Comparison of ENCODE assay signal across 8 cellular contexts in the genomic region with DNA sequence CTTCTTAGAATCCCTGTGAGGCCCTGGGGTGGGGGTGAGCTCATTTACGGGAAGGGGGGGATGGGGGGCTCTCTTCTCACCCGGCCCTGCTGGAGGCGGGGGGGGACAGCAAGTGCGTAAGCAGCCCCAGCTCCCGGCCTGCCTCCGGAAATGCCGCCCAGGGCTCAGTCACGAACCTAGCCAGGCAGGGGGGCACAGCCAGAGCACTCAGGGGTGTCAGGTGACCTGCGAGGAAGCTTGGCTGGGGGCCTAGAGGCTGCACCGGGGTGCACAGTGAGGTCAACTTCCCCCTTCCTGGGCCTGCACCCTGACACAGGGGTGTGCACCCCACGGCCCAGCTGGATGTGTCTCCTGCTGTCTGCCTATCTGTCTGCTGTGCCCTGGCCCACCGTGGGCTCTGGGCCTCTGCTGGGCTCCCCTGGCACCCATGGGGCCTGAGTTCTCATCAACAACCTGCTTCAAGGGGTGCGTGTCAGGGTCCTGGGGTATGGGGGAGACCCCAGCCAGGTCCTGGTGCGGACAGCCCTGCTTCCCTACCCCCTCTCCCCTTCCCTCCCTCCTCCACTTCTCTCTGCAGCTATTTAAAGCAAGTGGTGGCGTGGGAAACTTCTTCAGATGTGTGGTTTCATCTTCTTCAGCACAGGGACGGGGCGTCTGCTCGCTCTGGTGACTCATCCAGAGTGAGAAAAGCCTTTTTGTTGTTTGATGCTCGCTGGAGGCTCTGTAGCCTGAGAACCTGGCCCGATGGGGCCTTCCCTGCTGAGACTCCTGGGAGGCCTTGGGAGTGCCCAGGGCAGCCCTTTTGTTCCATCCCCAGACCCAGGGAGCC.
A peak's percentile ranks its signal among the peaks of the same experiment; 100 is the strongest.
DNase-seq lines count a peak whose midpoint lies in the region; ATAC-seq, FAIRE-seq and TF ChIP-seq lines count a peak whose summit lies in the region.

No MANE protein-coding gene starts in this region.

- no peaks in the 10 kb centered on the region for H3K27me3 Mint-ChIP-seq in activated CD4-positive, alpha-beta memory T cell treated with anti-CD3 and anti-CD28 coated beads, Interleukin-2, amount 10 ng/mL, durations not matched to agents 7 days and 5 days

- peaks cover 2% of the 10 kb centered on the region for H3K9me3 Mint-ChIP-seq in activated CD4-positive, alpha-beta memory T cell treated with anti-CD3 and anti-CD28 coated beads, Interleukin-2, amount 10 ng/mL, durations not matched to agents 7 days and 5 days

- CTCF ChIA-PET in activated CD4-positive, alpha-beta memory T cell treated with anti-CD3 and anti-CD28 coated beads, Interleukin-2, amount 10 ng/mL, durations not matched to agents 7 days and 5 days (lab: Charles Lee), result interaction anchor here (0.6 to 7.5 kb wide), 18 partner anchors 10 to 175 kb away, joined by 3 to 78 read pairs (median 4); no protein-coding TSS in a partner anchor

- FAIRE-seq in GM12891 (lab: Jason Lieb, UNC) (peak; percentile 100), D721Med (lab: Jason Lieb, UNC) (no peak)

- H3K4me1 ChIP-seq in mucosa of descending colon (ENCODE audit: low read depth), result no peaks in the 10 kb centered on the region

- intact Hi-C loops in mucosa of descending colon (cut with DNase I, micrococcal nuclease), result no loop called here

- H3K4me3 Mint-ChIP-seq in activated CD4-positive, alpha-beta memory T cell treated with anti-CD3 and anti-CD28 coated beads, Interleukin-2, amount 10 ng/mL, durations not matched to agents 7 days and 5 days, result peak overlapping the region; percentile 73

- TF ChIP-seq CTCF in HFF-Myc (IDR thresholded peaks at IDR 0.05; ENCODE audit: low read depth, low read length, missing control alignments) (no peak), NB4 (IDR thresholded peaks at IDR 0.05; ENCODE audit: low read depth, low read length) (no peak), mucosa of descending colon (IDR thresholded peaks at IDR 0.05) (no peak), D721Med (IDR thresholded peaks at IDR 0.05; ENCODE audit: insufficient read depth, missing control alignments) (no peak)

- peak overlapping the region; percentile 97 for H3K27ac Mint-ChIP-seq in activated CD4-positive, alpha-beta memory T cell treated with anti-CD3 and anti-CD28 coated beads, Interleukin-2, amount 10 ng/mL, durations not matched to agents 7 days and 5 days

- POLR2A ChIA-PET in activated CD4-positive, alpha-beta memory T cell treated with anti-CD3 and anti-CD28 coated beads, Interleukin-2, amount 10 ng/mL, durations not matched to agents 7 days and 5 days (lab: Charles Lee), result interaction anchor here (0.7 to 5.1 kb wide), 26 partner anchors 9 to 520 kb away, joined by 3 to 93 read pairs (median 7); a partner anchor contains a TSS

- TF ChIP-seq POLR2A in GM12891 (IDR thresholded peaks at IDR 0.05; ENCODE audit: low read depth, low read length) (peak; percentile 71), NB4 (IDR thresholded peaks at IDR 0.05; ENCODE audit: extremely low read depth, insufficient read length) (no peak)

- no peaks in the 10 kb centered on the region for H3K9me3 ChIP-seq in mucosa of descending colon

- DNase-seq in GM12891 (ENCODE audit: insufficient read length, low spot score) (peak; percentile 84), HFF-Myc (ENCODE audit: extremely low read depth, low read depth) (peak; percentile 80), NB4 (ENCODE audit: low read depth) (peak; percentile 94), mucosa of descending colon (peak; percentile 71 to 96 (median 82)), D721Med (ENCODE audit: insufficient read length, low spot score) (no peak)
- peak; percentile 96 for DNase-seq in activated CD4-positive, alpha-beta memory T cell treated with anti-CD3 and anti-CD28 coated beads, Interleukin-2, amount 10 ng/mL, durations not matched to agents 7 days and 5 days
- peak; percentile 95 for DNase-seq in effector CD4-positive, alpha-beta T cell
- DNase-seq in stimulated activated CD8-positive, alpha-beta memory T cell treated with anti-CD3 and anti-CD28 coated beads, Interleukin-7, amount 100 ng/mL, for 24 hours (ENCODE audit: low read depth), result peak; percentile 85

- H3K36me3 Mint-ChIP-seq in activated CD4-positive, alpha-beta memory T cell treated with anti-CD3 and anti-CD28 coated beads, Interleukin-2, amount 10 ng/mL, durations not matched to agents 7 days and 5 days (ENCODE audit: low read depth), result no peaks in the 10 kb centered on the region

- H3K4me1 Mint-ChIP-seq in activated CD4-positive, alpha-beta memory T cell treated with anti-CD3 and anti-CD28 coated beads, Interleukin-2, amount 10 ng/mL, durations not matched to agents 7 days and 5 days, result peaks cover 96% of the 10 kb centered on the region

- peak; percentile 89 for ATAC-seq in mucosa of descending colon

- no peak overlapping the region for H3K4me3 ChIP-seq in HFF-Myc (replicated peaks; ENCODE audit: low read depth, low read length)
- H3K4me3 ChIP-seq in NB4 (ENCODE audit: low read depth, low read length), result no peak overlapping the region
- H3K4me3 ChIP-seq in mucosa of descending colon, result no peak overlapping the region

- no peaks in the 10 kb centered on the region for H3K36me3 ChIP-seq in mucosa of descending colon (ENCODE audit: low read depth)

TF ChIP-seq in GM12891, 5 proteins besides CTCF, POLR2A, EP300 and RAD21:
- peak; percentile 18 for TF ChIP-seq SPI1 (IDR thresholded peaks at IDR 0.05; ENCODE audit: low read depth, low read length)
- TF ChIP-seq POLR2AphosphoS5 (IDR thresholded peaks at IDR 0.05; ENCODE audit: low read depth, low read length), result peak; percentile 30; the same call in 1 of the 2 replicates
- TF ChIP-seq PAX5 (IDR thresholded peaks at IDR 0.05; ENCODE audit: insufficient read depth, low read length, severe bottlenecking), result peak; percentile 52
- peak; percentile 76 for TF ChIP-seq POU2F2 (IDR thresholded peaks at IDR 0.05; ENCODE audit: low read depth, low read length)
- TF ChIP-seq TAF1 (IDR thresholded peaks at IDR 0.05; ENCODE audit: low read depth, low read length), result no peak
